Comparison of ENCODE assay signal across 1 cellular context in the genomic region with DNA sequence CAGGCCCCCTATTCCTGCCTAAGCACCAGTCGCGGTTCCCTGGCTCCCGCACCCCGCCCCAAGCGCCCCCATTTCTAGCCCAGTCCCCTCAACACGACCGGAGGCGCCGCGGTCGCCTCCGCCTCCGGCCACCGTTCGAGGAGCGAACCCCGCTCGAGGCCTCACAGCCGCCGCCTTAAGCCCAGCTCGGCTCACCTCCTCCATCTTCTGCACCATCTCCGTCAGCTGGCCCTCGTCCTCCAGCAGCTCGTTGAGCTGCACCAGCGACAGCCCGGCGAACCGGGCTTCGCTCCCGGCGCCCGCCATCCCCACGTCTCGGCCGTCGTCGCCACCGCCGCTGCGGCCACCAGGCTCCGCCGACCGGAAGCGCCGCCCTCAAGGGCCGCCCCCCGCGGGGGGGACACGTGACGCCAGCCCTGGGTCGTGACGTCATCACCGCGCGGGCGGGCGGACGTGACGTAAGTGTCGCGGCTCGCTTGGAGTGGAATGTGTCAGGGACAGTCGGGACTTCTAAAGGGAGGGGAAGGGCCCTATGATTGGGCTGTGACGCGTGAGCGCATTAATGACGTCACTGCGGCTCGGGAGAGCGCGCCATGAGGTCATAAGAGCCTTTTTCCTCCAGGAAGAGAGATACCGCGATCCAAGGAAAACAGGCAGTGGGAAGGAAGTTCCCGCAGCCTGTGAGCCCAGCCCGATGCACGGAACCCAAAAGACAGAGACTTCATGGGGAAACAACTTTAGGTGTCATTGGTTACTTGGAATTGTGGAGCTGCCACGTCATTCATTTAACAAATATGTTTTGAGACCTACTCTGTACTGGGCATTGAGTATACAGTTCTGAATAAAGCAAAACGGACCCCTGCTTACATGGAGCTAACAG.
TF ChIP-seq lines count a peak whose summit lies in the region.

A gene with protein sequence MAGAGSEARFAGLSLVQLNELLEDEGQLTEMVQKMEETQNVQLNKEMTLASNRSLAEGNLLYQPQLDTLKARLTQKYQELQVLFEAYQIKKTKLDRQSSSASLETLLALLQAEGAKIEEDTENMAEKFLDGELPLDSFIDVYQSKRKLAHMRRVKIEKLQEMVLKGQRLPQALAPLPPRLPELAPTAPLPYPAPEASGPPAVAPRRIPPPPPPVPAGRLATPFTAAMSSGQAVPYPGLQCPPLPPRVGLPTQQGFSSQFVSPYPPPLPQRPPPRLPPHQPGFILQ (minus strand): TSS at position 368 of the 880 bp plus-strand sequence. CDS start 62 bp downstream, at position 306.

TF ChIP-seq in SK-N-SH treated with all-trans-retinoic acid at 6 μM for 48 hours, 23 proteins besides CTCF, POLR2A, EP300 and RAD21 (continued from another document):
- TF ChIP-seq, protein P1, sequence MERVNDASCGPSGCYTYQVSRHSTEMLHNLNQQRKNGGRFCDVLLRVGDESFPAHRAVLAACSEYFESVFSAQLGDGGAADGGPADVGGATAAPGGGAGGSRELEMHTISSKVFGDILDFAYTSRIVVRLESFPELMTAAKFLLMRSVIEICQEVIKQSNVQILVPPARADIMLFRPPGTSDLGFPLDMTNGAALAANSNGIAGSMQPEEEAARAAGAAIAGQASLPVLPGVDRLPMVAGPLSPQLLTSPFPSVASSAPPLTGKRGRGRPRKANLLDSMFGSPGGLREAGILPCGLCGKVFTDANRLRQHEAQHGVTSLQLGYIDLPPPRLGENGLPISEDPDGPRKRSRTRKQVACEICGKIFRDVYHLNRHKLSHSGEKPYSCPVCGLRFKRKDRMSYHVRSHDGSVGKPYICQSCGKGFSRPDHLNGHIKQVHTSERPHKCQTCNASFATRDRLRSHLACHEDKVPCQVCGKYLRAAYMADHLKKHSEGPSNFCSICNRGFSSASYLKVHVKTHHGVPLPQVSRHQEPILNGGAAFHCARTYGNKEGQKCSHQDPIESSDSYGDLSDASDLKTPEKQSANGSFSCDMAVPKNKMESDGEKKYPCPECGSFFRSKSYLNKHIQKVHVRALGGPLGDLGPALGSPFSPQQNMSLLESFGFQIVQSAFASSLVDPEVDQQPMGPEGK (CRISPR knock-in tag; IDR thresholded peaks at IDR 0.05; ENCODE audit: borderline replicate concordance), result peak; percentile 85; the same call in 1 of the 2 replicates
- TF ChIP-seq ISL1 (CRISPR knock-in tag; IDR thresholded peaks at IDR 0.05) (no peak; the same call in 1 of the 2 replicates), CSDC2 (CRISPR knock-in tag; IDR thresholded peaks at IDR 0.05) (0 out of 2 replicates have a peak, but pooled peaks have one; percentile 44), ZC3H10 (CRISPR knock-in tag; IDR thresholded peaks at IDR 0.05) (no peak), ESRRG (CRISPR knock-in tag; IDR thresholded peaks at IDR 0.05) (no peak)
